35 cellular contexts compared by ENCODE assay signal in genomic region chr20:24661255-24661654, GRCh38.
"Had no signal": no experiment of that assay in that cellular context is flagged by ENCODE, and none has a peak within 500 bp of the region (broad histone marks: within the 10 kb centered on the region; RNA-seq: fewer than 3 reads in every experiment).

No MANE protein-coding gene starts in this region.

- H3K36me3 ChIP-seq: MG63 had no signal

- H3K9me3 ChIP-seq: MG63 had no signal

- H3K27me3 ChIP-seq: MG63 had no signal

- DNase-seq: Karpas-422, Kasumi-1, MG63, MM.1S, MV-4-11, NCI-H1048, NCI-H1092, NCI-H1092 treated with DMSO at 0.1 percent for 48 hours, NCI-H1105, NCI-H1105 treated with DMSO at 0.1 percent for 48 hours, NCI-H1417, NCI-H1417 treated with DMSO at 0.1 percent for 48 hours, NCI-H1436, NCI-H1436 treated with DMSO at 0.1 percent for 48 hours, NCI-H146, NCI-H1694, NCI-H1694 treated with DMSO at 0.1 percent for 48 hours, NCI-H187, NCI-H187 treated with DMSO at 0.1 percent for 48 hours, NCI-H1930, NCI-H2029, NCI-H2029 treated with DMSO at 0.1 percent for 48 hours, NCI-H2081, NCI-H2081 treated with DMSO at 0.1 percent for 48 hours, NCI-H2107, NCI-H2171, NCI-H2171 treated with DMSO at 0.1 percent for 48 hours, NCI-H2227 treated with DMSO at 0.1 percent for 48 hours, NCI-H226, NCI-H345, NCI-H446, NCI-H446 treated with DMSO at 0.1 percent for 48 hours, NCI-H510A, NCI-H510A treated with DMSO at 0.1 percent for 48 hours, NCI-H524 had no signal

- H3K4me3 ChIP-seq: MG63 had no signal
